Comparison of ENCODE assay signal across 19 cellular contexts in the genomic region with DNA sequence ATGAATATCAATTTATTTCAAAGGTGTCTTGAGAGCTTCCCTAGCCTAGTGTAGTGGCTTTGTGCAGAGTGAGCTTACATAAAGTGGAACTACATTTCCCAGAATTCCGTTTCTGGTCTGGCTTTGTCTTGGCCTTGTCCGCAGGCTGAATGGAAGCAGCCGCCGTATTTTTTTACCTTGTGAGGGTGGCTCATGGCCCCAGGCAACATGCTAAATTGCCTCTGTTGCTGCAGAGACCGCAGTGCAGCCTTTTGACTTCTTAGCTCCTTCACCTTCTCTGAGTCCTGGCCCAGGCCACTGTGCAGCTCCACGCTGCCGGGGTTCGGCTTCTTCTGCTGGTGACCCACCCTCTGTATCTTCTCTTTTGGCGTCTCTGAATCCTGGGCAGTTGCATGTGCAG.
A peak's percentile ranks its signal among the peaks of the same experiment; 100 is the strongest.
DNase-seq lines count a peak whose midpoint lies in the region; ATAC-seq and TF ChIP-seq lines count a peak whose summit lies in the region.
"Had no signal": no experiment of that assay in that cellular context is flagged by ENCODE, and none has a peak within 500 bp of the region (broad histone marks: within the 10 kb centered on the region; RNA-seq: fewer than 3 reads in every experiment).

No MANE protein-coding gene starts in this region.

- H3K4me1 ChIP-seq in GM23248 (ENCODE audit: insufficient read depth) = no peaks in the 10 kb centered on the region
- peaks cover 11% of the 10 kb centered on the region for H3K4me1 ChIP-seq in hepatocyte (ENCODE audit: insufficient read depth)
- peaks cover 42% of the 10 kb centered on the region for H3K4me1 ChIP-seq in neuron (ENCODE audit: insufficient read depth, low read length)
- peaks cover 0 to 6% (median 0%) of the 10 kb centered on the region in 12 donors for H3K4me1 ChIP-seq in heart left ventricle

- H2AFZ ChIP-seq in GM23248 = peak overlapping the region; percentile 43
- H2AFZ ChIP-seq in hepatocyte = peak overlapping the region; percentile 21
- H2AFZ ChIP-seq in neuron (ENCODE audit: low read depth, low read length) = peak overlapping the region; percentile 8

- no peaks in the 10 kb centered on the region for H4K20me1 ChIP-seq in GM23248 (ENCODE audit: insufficient read depth)
- H4K20me1 ChIP-seq in hepatocyte (ENCODE audit: insufficient read depth, poor library complexity, severe bottlenecking) = no peaks in the 10 kb centered on the region

- ATAC-seq in heart left ventricle = no peak
- ATAC-seq in HG03108 (IDR thresholded peaks at IDR 0.05; ENCODE audit: unreplicated experiment) = no peak
- ATAC-seq: activated CD8-positive, alpha-beta memory T cell treated with anti-CD3 and anti-CD28 coated beads, Interleukin-2, amount 10 ng/mL, durations not matched to agents 7 days and 5 days; body of pancreas; heart right ventricle; PC-3; SK-N-SH treated with all-trans-retinoic acid at 6 μM for 48 hours had no signal

- WGBS in GM23248 (ENCODE audit: low coverage in 1 of 2, low lambda C conversion rate in 2 of 2, missing lambda C conversion rate in 2 of 2), 2 experiments = 28 to 42% methylated on average over 9 of the region's 9 CpGs
- 66% methylated on average over 9 of the region's 9 CpGs for WGBS in hepatocyte (ENCODE audit: low lambda C conversion rate, missing lambda C conversion rate)
- WGBS in heart left ventricle, 4 donors = 84 to 85% (median 85%) methylated on average over 9 of the region's 9 CpGs

- H3K9me2 ChIP-seq in GM23248 (ENCODE audit: insufficient read depth) (no peaks in the 10 kb centered on the region), hepatocyte (replicated peaks; ENCODE audit: insufficient read depth) (no peaks in the 10 kb centered on the region)

- H3K9me3 ChIP-seq in GM23248 (ENCODE audit: low read depth) (no peaks in the 10 kb centered on the region), hepatocyte (ENCODE audit: low read depth) (no peaks in the 10 kb centered on the region), neuron (ENCODE audit: low read length) (peaks cover 3% of the 10 kb centered on the region), heart left ventricle (peaks cover 0 to 13% (median 0%) of the 10 kb centered on the region in 12 donors)

- in situ Hi-C loops in GM23248 (cut with MboI) = no loop called here

- no peaks in the 10 kb centered on the region for H3F3A ChIP-seq in GM23248 (ENCODE audit: insufficient read depth)

- no peak for TF ChIP-seq POLR2A in heart left ventricle (IDR thresholded peaks at IDR 0.05)

- H3K9ac ChIP-seq in GM23248 = no peak overlapping the region

- H3K4me3 ChIP-seq in GM23248 (no peak overlapping the region), hepatocyte (no peak overlapping the region), neuron (ENCODE audit: low read length) (no peak overlapping the region), heart left ventricle (no peak overlapping the region)
- H3K4me3 ChIP-seq: body of pancreas, heart right ventricle had no signal

- H3K79me2 ChIP-seq in GM23248 (ENCODE audit: insufficient read depth) = no peaks in the 10 kb centered on the region
- no peaks in the 10 kb centered on the region for H3K79me2 ChIP-seq in hepatocyte

- H3K27ac ChIP-seq in GM23248 (no peak overlapping the region), hepatocyte (no peak overlapping the region), heart left ventricle (no peak overlapping the region)
- H3K27ac ChIP-seq: body of pancreas, heart right ventricle had no signal

- no peak for TF ChIP-seq CTCF in hepatocyte (IDR thresholded peaks at IDR 0.05; ENCODE audit: poor library complexity)
- TF ChIP-seq CTCF in heart left ventricle (IDR thresholded peaks at IDR 0.05) = no peak

- no peaks in the 10 kb centered on the region for H3K27me3 ChIP-seq in GM23248 (replicated peaks; ENCODE audit: insufficient read depth)
- no peaks in the 10 kb centered on the region for H3K27me3 ChIP-seq in hepatocyte
- H3K27me3 ChIP-seq in neuron (ENCODE audit: insufficient read depth, low read length) = no peaks in the 10 kb centered on the region
- H3K27me3 ChIP-seq in heart left ventricle = no peaks in the 10 kb centered on the region
- H3K27me3 ChIP-seq: body of pancreas had no signal

- DNase-seq in GM23248 (peak; percentile 9), NCI-H2227 (lab: John Stamatoyannopoulos, UW; ENCODE audit: unreplicated experiment) (peak; percentile 80), hepatocyte (ENCODE audit: low spot score) (no peak), heart left ventricle (no peak), ureter (ENCODE audit: low spot score) (no peak)
- DNase-seq: activated CD8-positive, alpha-beta memory T cell treated with anti-CD3 and anti-CD28 coated beads, Interleukin-2, amount 10 ng/mL, durations not matched to agents 7 days and 5 days; body of pancreas; CD4-positive, alpha-beta memory T cell; heart right ventricle; kidney glomerular epithelial cell; NCI-H1092 treated with DMSO at 0.1 percent for 48 hours; NCI-H2171; nephron progenitor cell; PC-3; stimulated activated CD4-positive, alpha-beta T cell treated with anti-CD3 and anti-CD28 coated beads, Interleukin-12 subunit alpha, Interleukin-12 subunit beta, amount 100 ng/mL, for 4 hours; T-helper 9 cell had no signal

- H3K36me3 ChIP-seq in GM23248 (ENCODE audit: low read depth) (no peaks in the 10 kb centered on the region), hepatocyte (replicated peaks; ENCODE audit: insufficient read depth, low read depth) (no peaks in the 10 kb centered on the region), neuron (ENCODE audit: insufficient read depth, low read length) (no peaks in the 10 kb centered on the region), heart left ventricle (no peaks in the 10 kb centered on the region)
- H3K36me3 ChIP-seq: heart right ventricle had no signal

- no peak overlapping the region for H3K4me2 ChIP-seq in GM23248 (ENCODE audit: unreplicated experiment)
- H3K4me2 ChIP-seq in hepatocyte = no peak overlapping the region

- intact Hi-C loops in heart left ventricle (cut with DNase I) = no loop called here

Comparison
In these comparisons a context has a peak if more than half of its experiments do, and no peak if none do; other contexts are left out.
1. DNase-seq: peak in GM23248 (single experiment) and NCI-H2227 (single experiment); none in hepatocyte (single experiment), heart left ventricle (0 of 5) and ureter (single experiment).
2. Peak in every context shown above with its lines, with median percentiles within 50 percentile points of each other: H2AFZ ChIP-seq.